In genomic region chr15:67089218-67090193, GRCh38 we compare ENCODE assay signal across 1 cellular context.
A peak's percentile ranks its signal among the peaks of the same experiment; 100 is the strongest.
TF ChIP-seq lines count a peak whose summit lies in the region.

No MANE protein-coding gene starts in this region.

TF ChIP-seq in HEK293, 187 proteins besides CTCF, POLR2A, EP300 and RAD21 (continued from another document):
- TF ChIP-seq PRDM10 (tag by site-specific recombination; IDR thresholded peaks at IDR 0.05) (peak; percentile 49; the same call in 1 of the 2 replicates), ZNF394 (tag by site-specific recombination; IDR thresholded peaks at IDR 0.05; ENCODE audit: borderline replicate concordance) (no peak), ZNF510 (tag by site-specific recombination; IDR thresholded peaks at IDR 0.05; ENCODE audit: insufficient replicate concordance) (no peak), ZNF19 (tag by site-specific recombination; IDR thresholded peaks at IDR 0.05; ENCODE audit: low read depth) (no peak), MYNN (tag by site-specific recombination; IDR thresholded peaks at IDR 0.05; ENCODE audit: borderline replicate concordance) (no peak), FEZF1 (tag by site-specific recombination; IDR thresholded peaks at IDR 0.05) (no peak), KLF1 (tag by site-specific recombination; IDR thresholded peaks at IDR 0.05) (peak; percentile 43; the same call in 1 of the 2 replicates), ZBTB48 (tag by site-specific recombination; IDR thresholded peaks at IDR 0.05) (no peak; the same call in 1 of the 2 replicates), SETDB1 (IDR thresholded peaks at IDR 0.05; ENCODE audit: insufficient read length, low read length) (no peak), ZNF324 (tag by site-specific recombination; IDR thresholded peaks at IDR 0.05) (no peak)
- TF ChIP-seq, protein P1, sequence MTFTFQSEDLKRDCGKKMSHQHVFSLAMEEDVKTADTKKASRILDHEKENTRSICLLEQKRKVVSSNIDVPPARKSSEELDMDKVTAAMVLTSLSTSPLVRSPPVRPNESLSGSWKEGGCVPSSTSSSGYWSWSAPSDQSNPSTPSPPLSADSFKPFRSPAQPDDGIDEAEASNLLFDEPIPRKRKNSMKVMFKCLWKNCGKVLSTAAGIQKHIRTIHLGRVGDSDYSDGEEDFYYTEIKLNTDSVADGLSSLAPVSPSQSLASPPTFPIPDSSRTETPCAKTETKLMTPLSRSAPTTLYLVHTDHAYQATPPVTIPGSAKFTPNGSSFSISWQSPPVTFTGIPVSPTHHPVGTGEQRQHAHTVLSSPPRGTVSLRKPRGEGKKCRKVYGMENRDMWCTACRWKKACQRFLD (tag by site-specific recombination; IDR thresholded peaks at IDR 0.05) = no peak
- TF ChIP-seq, protein P2, sequence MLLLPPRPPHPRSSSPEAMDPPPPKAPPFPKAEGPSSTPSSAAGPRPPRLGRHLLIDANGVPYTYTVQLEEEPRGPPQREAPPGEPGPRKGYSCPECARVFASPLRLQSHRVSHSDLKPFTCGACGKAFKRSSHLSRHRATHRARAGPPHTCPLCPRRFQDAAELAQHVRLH (tag by site-specific recombination; IDR thresholded peaks at IDR 0.05) = no peak
TF ChIP-seq in HEK293: peak in this region for 9.
